Comparison of ENCODE assay signal across 31 cellular contexts in genomic region chr2:218051908-218052307, GRCh38. TPM values are rescaled to one million over a fixed set of nuclear protein-coding genes. Genes with fewer than 3 reads are reported as not detected.
"Had no signal": no experiment of that assay in that cellular context is flagged by ENCODE, and none has a peak within 500 bp of the region (broad histone marks: within the 10 kb centered on the region; RNA-seq: fewer than 3 reads in every experiment).

No MANE protein-coding gene starts in this region.

- H3K4me1 ChIP-seq: ascending aorta, esophagus muscularis mucosa, foreskin keratinocyte, gastrocnemius medialis had no signal

- H3K4me3 Mint-ChIP-seq: activated CD4-positive, alpha-beta memory T cell treated with anti-CD3 and anti-CD28 coated beads, Interleukin-2, amount 10 ng/mL, durations not matched to agents 7 days and 5 days; activated CD4-positive, alpha-beta T cell treated with anti-CD3 and anti-CD28 coated beads, Interleukin-2, amount 10 ng/mL, durations not matched to agents 7 days and 5 days; activated naive CD4-positive, alpha-beta T cell treated with anti-CD3 and anti-CD28 coated beads, Interleukin-2, amount 10 ng/mL, durations not matched to agents 7 days and 5 days; activated naive CD8-positive, alpha-beta T cell treated with anti-CD3 and anti-CD28 coated beads, Interleukin-2, amount 10 ng/mL, durations not matched to agents 7 days and 5 days; activated T-cell treated with anti-CD3 and anti-CD28 coated beads, Interleukin-2, amount 50 U/mL, for 24 hours; activated T-cell treated with anti-CD3 and anti-CD28 coated beads, Interleukin-2, amount 50 U/mL, for 72 hours; central memory CD8-positive, alpha-beta T cell; effector memory CD8-positive, alpha-beta T cell had no signal

- H3K27ac ChIP-seq: ascending aorta, brain microvascular endothelial cell, coronary artery, esophagus muscularis mucosa, foreskin keratinocyte, gastrocnemius medialis, heart left ventricle had no signal

- H3K27ac Mint-ChIP-seq: activated CD4-positive, alpha-beta memory T cell treated with anti-CD3 and anti-CD28 coated beads, Interleukin-2, amount 10 ng/mL, durations not matched to agents 7 days and 5 days; activated CD4-positive, alpha-beta T cell treated with anti-CD3 and anti-CD28 coated beads, Interleukin-2, amount 10 ng/mL, durations not matched to agents 7 days and 5 days; activated naive CD4-positive, alpha-beta T cell treated with anti-CD3 and anti-CD28 coated beads, Interleukin-2, amount 10 ng/mL, durations not matched to agents 7 days and 5 days; activated naive CD4-positive, alpha-beta T cell treated with anti-CD3 and anti-CD28 coated beads, Interleukin-2, amount 50 U/mL, for 72 hours; activated naive CD8-positive, alpha-beta T cell treated with anti-CD3 and anti-CD28 coated beads, Interleukin-2, amount 10 ng/mL, durations not matched to agents 7 days and 5 days; activated T-cell treated with anti-CD3 and anti-CD28 coated beads, Interleukin-2, amount 50 U/mL, for 24 hours; activated T-cell treated with anti-CD3 and anti-CD28 coated beads, Interleukin-2, amount 50 U/mL, for 72 hours; effector memory CD8-positive, alpha-beta T cell had no signal

- H3K27me3 ChIP-seq: ascending aorta, esophagus muscularis mucosa, gastrocnemius medialis had no signal

- FAIRE-seq: bronchial epithelial cell had no signal

- H3K9me3 ChIP-seq: gastrocnemius medialis had no signal

- H3K36me3 Mint-ChIP-seq: activated naive CD4-positive, alpha-beta T cell treated with anti-CD3 and anti-CD28 coated beads, Interleukin-2, amount 10 ng/mL, durations not matched to agents 7 days and 5 days had no signal

- H3K4me1 Mint-ChIP-seq: activated CD4-positive, alpha-beta memory T cell treated with anti-CD3 and anti-CD28 coated beads, Interleukin-2, amount 10 ng/mL, durations not matched to agents 7 days and 5 days; activated CD4-positive, alpha-beta T cell treated with anti-CD3 and anti-CD28 coated beads, Interleukin-2, amount 10 ng/mL, durations not matched to agents 7 days and 5 days; activated naive CD4-positive, alpha-beta T cell treated with anti-CD3 and anti-CD28 coated beads, Interleukin-2, amount 10 ng/mL, durations not matched to agents 7 days and 5 days; activated naive CD8-positive, alpha-beta T cell treated with anti-CD3 and anti-CD28 coated beads, Interleukin-2, amount 10 ng/mL, durations not matched to agents 7 days and 5 days; central memory CD8-positive, alpha-beta T cell had no signal

- H3K4me3 ChIP-seq: ascending aorta, coronary artery, esophagus muscularis mucosa, gastrocnemius medialis, heart left ventricle had no signal

- ATAC-seq: activated naive CD4-positive, alpha-beta T cell treated with anti-CD3 and anti-CD28 coated beads, Interleukin-2, amount 50 U/mL, for 72 hours; activated T-cell treated with anti-CD3 and anti-CD28 coated beads, Interleukin-2, amount 50 U/mL, for 72 hours; effector memory CD8-positive, alpha-beta T cell; foreskin keratinocyte; gastrocnemius medialis; heart left ventricle had no signal

- DNase-seq: activated CD4-positive, alpha-beta memory T cell treated with anti-CD3 and anti-CD28 coated beads, Interleukin-2, amount 10 ng/mL, durations not matched to agents 7 days and 5 days; activated CD4-positive, alpha-beta T cell treated with anti-CD3 and anti-CD28 coated beads for 4 hours; activated CD4-positive, alpha-beta T cell treated with anti-CD3 and anti-CD28 coated beads, Interleukin-2, amount 10 ng/mL, durations not matched to agents 7 days and 5 days; activated CD4-positive, alpha-beta T cell treated with anti-CD3 and anti-CD28 coated beads, Interleukin-2, amount 50 U/mL, for 4 hours; activated CD4-positive, CD25-positive, alpha-beta regulatory T cell; activated CD4-positive, CD25-positive, alpha-beta regulatory T cell treated with anti-CD3 and anti-CD28 coated beads, Interleukin-2, amount 50 U/mL, for 72 hours; activated CD8-positive, alpha-beta memory T cell treated with anti-CD3 and anti-CD28 coated beads, Interleukin-2, amount 50 U/mL, for 48 hours; activated gamma-delta T cell; activated naive CD4-positive, alpha-beta T cell; activated naive CD4-positive, alpha-beta T cell treated with anti-CD3 and anti-CD28 coated beads, Interleukin-2, amount 10 ng/mL, durations not matched to agents 7 days and 5 days; activated naive CD8-positive, alpha-beta T cell treated with anti-CD3 and anti-CD28 coated beads, Interleukin-2, amount 10 ng/mL, durations not matched to agents 7 days and 5 days; activated T-cell treated with anti-CD3 and anti-CD28 coated beads for 4 hours; activated T-cell treated with anti-CD3 and anti-CD28 coated beads, Interleukin-2, amount 50 U/mL, for 24 hours; activated T-cell treated with anti-CD3 and anti-CD28 coated beads, Interleukin-2, amount 50 U/mL, for 72 hours; brain microvascular endothelial cell; dermis blood vessel endothelial cell; effector CD4-positive, alpha-beta T cell; effector memory CD8-positive, alpha-beta T cell; erythroblast; foreskin keratinocyte; gastrocnemius medialis; glutamatergic neuron; heart left ventricle had no signal

- H3K36me3 ChIP-seq: ascending aorta, brain microvascular endothelial cell, esophagus muscularis mucosa, gastrocnemius medialis, heart left ventricle had no signal

RNA-seq across cellular contexts. Expression of gene RUFY4, which starts 17.1 kb away (rescaled TPM):
- total RNA-seq: ascending aorta, bronchial epithelial cell, cardiac septum, cerebellum, dermis blood vessel endothelial cell, foreskin keratinocyte had no signal
- polyA plus RNA-seq: foreskin keratinocyte, heart left ventricle had no signal
